29 cellular contexts compared by ENCODE assay signal in the genomic region with DNA sequence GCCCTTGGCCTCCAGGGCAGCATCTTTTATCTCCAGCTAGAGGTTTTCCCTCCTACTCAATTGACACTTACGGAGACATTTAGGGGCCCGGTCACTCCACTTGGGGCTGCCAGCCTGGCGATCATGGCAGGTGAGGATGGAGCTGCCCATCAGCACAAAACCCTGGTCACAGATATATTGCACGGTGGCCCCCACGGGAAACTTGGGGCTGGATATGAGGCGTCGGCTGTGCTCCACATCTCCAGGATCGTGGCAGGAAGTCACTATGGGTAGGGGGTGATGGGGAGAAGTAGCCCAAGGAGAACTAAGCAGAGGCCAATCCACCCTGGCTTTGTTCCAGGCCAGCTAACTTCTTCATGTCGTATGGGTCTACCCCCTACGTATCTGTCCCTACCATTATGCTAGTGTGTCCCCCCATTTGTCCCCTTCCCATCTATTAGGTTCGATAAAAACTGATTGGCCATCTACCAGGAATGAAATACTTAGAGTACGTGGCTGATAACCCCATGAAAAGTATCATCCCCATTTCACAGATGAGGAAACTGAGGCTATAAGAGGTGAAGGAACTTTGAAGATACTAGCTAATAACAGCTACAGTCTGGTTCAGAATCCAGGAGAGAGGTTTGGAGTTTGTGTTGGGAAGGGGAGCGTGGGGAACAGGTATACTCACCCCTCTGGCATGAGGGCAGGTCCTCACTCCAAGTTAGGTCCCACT. TPM values are rescaled to one million over a fixed set of nuclear protein-coding genes. Genes with fewer than 3 reads are reported as not detected.
"Had no signal": no experiment of that assay in that cellular context is flagged by ENCODE, and none has a peak within 500 bp of the region (broad histone marks: within the 10 kb centered on the region; RNA-seq: fewer than 3 reads in every experiment).

No MANE protein-coding gene starts in this region.

- FAIRE-seq: TTC549 had no signal

- H3K9ac ChIP-seq: SK-N-SH had no signal

- H3K36me3 ChIP-seq: ascending aorta, Peyer's patch, SJSA1 had no signal

- H3K4me2 ChIP-seq: SK-N-SH had no signal

- ATAC-seq: activated CD4-positive, alpha-beta T cell treated with anti-CD3 and anti-CD28 coated beads for 36 hours; activated CD8-positive, alpha-beta T cell treated with anti-CD3 and anti-CD28 coated beads, Interleukin-2, amount 10 ng/mL, durations not matched to agents 7 days and 5 days; activated T-cell treated with anti-CD3 and anti-CD28 coated beads, Interleukin-2, amount 50 U/mL, for 4 hours; PC-3 had no signal

- H3K27me3 ChIP-seq: ascending aorta, Peyer's patch, SJSA1 had no signal

- DNase-seq: activated CD4-positive, alpha-beta T cell treated with anti-CD3 and anti-CD28 coated beads for 36 hours; activated CD4-positive, alpha-beta T cell treated with anti-CD3 and anti-CD28 coated beads, Interleukin-2, amount 10 ng/mL, durations not matched to agents 7 days and 5 days; activated CD4-positive, alpha-beta T cell treated with anti-CD3 and anti-CD28 coated beads, Interleukin-2, amount 50 U/mL, for 48 hours; activated CD8-positive, alpha-beta T cell treated with anti-CD3 and anti-CD28 coated beads, Interleukin-2, amount 10 ng/mL, durations not matched to agents 7 days and 5 days; activated gamma-delta T cell; activated naive CD4-positive, alpha-beta T cell treated with Interleukin-2 at 50 U/mL for 16 hours; activated naive CD8-positive, alpha-beta T cell treated with anti-CD3 and anti-CD28 coated beads, Interleukin-2, amount 10 ng/mL, durations not matched to agents 7 days and 5 days; activated T-cell treated with anti-CD3 and anti-CD28 coated beads, Interleukin-2, amount 50 U/mL, for 4 hours; amygdala; cerebellar nuclear complex; NCI-H1105 treated with DMSO at 0.1 percent for 48 hours; NCI-H1436; NCI-H1694; NCI-H1930; NCI-H2081 treated with DMSO at 0.1 percent for 48 hours; NCI-H226; NCI-H446 treated with DMSO at 0.1 percent for 48 hours; NCI-H524; NK-92 treated with Interleukin-12 subunit alpha and Interleukin-12 subunit beta, amount 100 ng/mL, for 24 hours; PC-3; Peyer's patch; RPMI8226; SHP77 treated with DMSO at 0.1 percent for 48 hours; SK-N-SH had no signal

- H3K27ac ChIP-seq: ascending aorta, Peyer's patch, SJSA1 had no signal

- H3K4me3 ChIP-seq: ascending aorta, Peyer's patch, SJSA1 had no signal

- H3K9me3 ChIP-seq: ascending aorta, Peyer's patch, SJSA1, SK-N-SH had no signal

RNA-seq across cellular contexts. Expression of a gene that starts 48.4 kb away (rescaled TPM):
- total RNA-seq: activated CD4-positive, alpha-beta T cell treated with anti-CD3 and anti-CD28 coated beads for 36 hours; activated CD4-positive, alpha-beta T cell treated with anti-CD3 and anti-CD28 coated beads, Interleukin-2, amount 10 ng/mL, durations not matched to agents 7 days and 5 days; activated CD8-positive, alpha-beta T cell treated with anti-CD3 and anti-CD28 coated beads, Interleukin-2, amount 10 ng/mL, durations not matched to agents 7 days and 5 days; activated naive CD8-positive, alpha-beta T cell treated with anti-CD3 and anti-CD28 coated beads, Interleukin-2, amount 10 ng/mL, durations not matched to agents 7 days and 5 days; activated T-cell treated with anti-CD3 and anti-CD28 coated beads, Interleukin-2, amount 50 U/mL, for 4 hours; ascending aorta; cardiac septum; M059J; PC-3; SJSA1 had no signal
